6 cellular contexts compared by ENCODE assay signal in genomic region chr22:22221043-22221442, GRCh38. TPM values are rescaled to one million over a fixed set of nuclear protein-coding genes. Genes with fewer than 3 reads are reported as not detected.
"Had no signal": no experiment of that assay in that cellular context is flagged by ENCODE, and none has a peak within 500 bp of the region (broad histone marks: within the 10 kb centered on the region; RNA-seq: fewer than 3 reads in every experiment).

No MANE protein-coding gene starts in this region.

RNA-seq across cellular contexts. Expression of gene VPREB1, which starts 23.5 kb away (rescaled TPM):
- total RNA-seq: GM23248, GM23338, H4, H7, H9, HFFc6 had no signal
- polyA plus RNA-seq: GM23248, GM23338 had no signal
